1 cellular context compared by ENCODE assay signal in genomic region chr5:77812926-77813589, GRCh38.
A peak's percentile ranks its signal among the peaks of the same experiment; 100 is the strongest.
TF ChIP-seq lines count a peak whose summit lies in the region.

No MANE protein-coding gene starts in this region.

TF ChIP-seq in HepG2, 621 proteins besides CTCF, POLR2A, EP300 and RAD21 (continued from another document and continues in another):
- TF ChIP-seq MLXIP (CRISPR knock-in tag; IDR thresholded peaks at IDR 0.05; ENCODE audit: borderline replicate concordance), result no peak
- TF ChIP-seq ZNF563 (CRISPR knock-in tag; IDR thresholded peaks at IDR 0.05), result no peak
- no peak for TF ChIP-seq EEA1 (CRISPR knock-in tag; IDR thresholded peaks at IDR 0.05; ENCODE audit: borderline replicate concordance)
- TF ChIP-seq HINFP (CRISPR knock-in tag; IDR thresholded peaks at IDR 0.05; ENCODE audit: low read depth), result no peak
- TF ChIP-seq RFXAP (CRISPR knock-in tag; IDR thresholded peaks at IDR 0.05; ENCODE audit: borderline replicate concordance), result peak; percentile 84; the same call in 1 of the 2 replicates
- TF ChIP-seq ZNF512 (CRISPR knock-in tag; IDR thresholded peaks at IDR 0.05), result no peak
- TF ChIP-seq ZNF777 (CRISPR knock-in tag; IDR thresholded peaks at IDR 0.05), result no peak
- TF ChIP-seq MIER3 (CRISPR knock-in tag; IDR thresholded peaks at IDR 0.05; ENCODE audit: borderline replicate concordance), result peak; percentile 77; the same call in 1 of the 2 replicates
- no peak for TF ChIP-seq ZBTB7A (CRISPR knock-in tag; IDR thresholded peaks at IDR 0.05)
- no peak for TF ChIP-seq HNRNPLL (IDR thresholded peaks at IDR 0.05; ENCODE audit: low read depth, low read length, poor library complexity, severe bottlenecking)
- no peak for TF ChIP-seq RFX5 (IDR thresholded peaks at IDR 0.05; ENCODE audit: low read depth, low read length)
- no peak for TF ChIP-seq TERF1 (CRISPR knock-in tag; IDR thresholded peaks at IDR 0.05)
- peak; percentile 78; the same call in 1 of the 2 replicates for TF ChIP-seq ZNF710 (CRISPR knock-in tag; IDR thresholded peaks at IDR 0.05; ENCODE audit: borderline replicate concordance)
- no peak for TF ChIP-seq NFATC3 (CRISPR knock-in tag; IDR thresholded peaks at IDR 0.05)
- 0 out of 2 replicates have a peak, but pooled peaks have one; percentile 17 for TF ChIP-seq PHF8 (CRISPR knock-in tag; IDR thresholded peaks at IDR 0.05)
- TF ChIP-seq NFKB2 (CRISPR knock-in tag; IDR thresholded peaks at IDR 0.05; ENCODE audit: borderline replicate concordance), result 0 out of 2 replicates have a peak, but pooled peaks have one; percentile 49
- TF ChIP-seq KMT2B (CRISPR knock-in tag; IDR thresholded peaks at IDR 0.05), result no peak
- peak; percentile 25; the same call in 1 of the 2 replicates for TF ChIP-seq SPEN (CRISPR knock-in tag; IDR thresholded peaks at IDR 0.05; ENCODE audit: low read depth)
- TF ChIP-seq POGK (CRISPR knock-in tag; conservative IDR thresholded peaks at IDR 0.05), result peak; percentile 69; the same call in 1 of the 2 replicates
- TF ChIP-seq NCOA1 (CRISPR knock-in tag; IDR thresholded peaks at IDR 0.05), result no peak
- no peak for TF ChIP-seq ZNF282 (IDR thresholded peaks at IDR 0.05; ENCODE audit: partially characterized antibody)
- no peak for TF ChIP-seq ZNF740 (CRISPR knock-in tag; IDR thresholded peaks at IDR 0.05)
- no peak for TF ChIP-seq TOPORS (CRISPR knock-in tag; IDR thresholded peaks at IDR 0.05)
- no peak for TF ChIP-seq CENPT (CRISPR knock-in tag; IDR thresholded peaks at IDR 0.05; ENCODE audit: low read depth)
- no peak for TF ChIP-seq ZFAT (CRISPR knock-in tag; conservative IDR thresholded peaks at IDR 0.05)
- no peak for TF ChIP-seq DBP (CRISPR knock-in tag; IDR thresholded peaks at IDR 0.05; ENCODE audit: not compliant biosample characterization)
- no peak for TF ChIP-seq GATA4 (IDR thresholded peaks at IDR 0.05; ENCODE audit: borderline replicate concordance, low read depth)
- TF ChIP-seq MXD1 (CRISPR knock-in tag; IDR thresholded peaks at IDR 0.05), result no peak
- no peak for TF ChIP-seq POLR2AphosphoS2 (IDR thresholded peaks at IDR 0.05; ENCODE audit: low read depth, low read length)
- peak; percentile 78 for TF ChIP-seq KDM6A (CRISPR knock-in tag; IDR thresholded peaks at IDR 0.05; ENCODE audit: low read depth)
- no peak for TF ChIP-seq ZNF33B (CRISPR knock-in tag; IDR thresholded peaks at IDR 0.05)
- no peak for TF ChIP-seq ASH2L (IDR thresholded peaks at IDR 0.05; ENCODE audit: insufficient read length, low read depth, low read length)
- no peak for TF ChIP-seq ZBTB34 (CRISPR knock-in tag; IDR thresholded peaks at IDR 0.05)
- no peak for TF ChIP-seq ATRX (CRISPR knock-in tag; IDR thresholded peaks at IDR 0.05; ENCODE audit: borderline replicate concordance)
- no peak for TF ChIP-seq ZNF7 (CRISPR knock-in tag; IDR thresholded peaks at IDR 0.05)
- TF ChIP-seq KDM3A (CRISPR knock-in tag; IDR thresholded peaks at IDR 0.05; ENCODE audit: low read depth), result peak; percentile 37; the same call in 1 of the 2 replicates
- TF ChIP-seq ZNF652 (CRISPR knock-in tag; IDR thresholded peaks at IDR 0.05; ENCODE audit: borderline replicate concordance, low read depth), result peak; percentile 94
- no peak for TF ChIP-seq ZNF180 (CRISPR knock-in tag; IDR thresholded peaks at IDR 0.05; ENCODE audit: borderline replicate concordance, low read depth)
- no peak; the same call in 1 of the 2 replicates for TF ChIP-seq KAT7 (CRISPR knock-in tag; IDR thresholded peaks at IDR 0.05; ENCODE audit: borderline replicate concordance)
